Comparison of ENCODE assay signal across 8 cellular contexts in genomic region chr7:18356195-18356645, GRCh38.
DNase-seq lines count a peak whose midpoint lies in the region; ATAC-seq and TF ChIP-seq lines count a peak whose summit lies in the region.

No MANE protein-coding gene starts in this region.

- peak overlapping the region; percentile 47 for H3K4me3 Mint-ChIP-seq in natural killer cell treated with Interleukin-12 subunit alpha and Interleukin-12 subunit beta and Interleukin-15 and Interleukin-18, amount 100 ng/mL, for 72 hours

- no peaks in the 10 kb centered on the region for H3K36me3 Mint-ChIP-seq in natural killer cell treated with Interleukin-12 subunit alpha and Interleukin-12 subunit beta and Interleukin-15 and Interleukin-18, amount 100 ng/mL, for 72 hours

- H3K9me3 Mint-ChIP-seq in natural killer cell treated with Interleukin-12 subunit alpha and Interleukin-12 subunit beta and Interleukin-15 and Interleukin-18, amount 100 ng/mL, for 72 hours: no peaks in the 10 kb centered on the region

- DNase-seq in Right ventricle myocardium inferior (ENCODE audit: missing footprints) (no peak), cardiac septum (ENCODE audit: low spot score) (no peak), SK-N-SH (peak; percentile 34), H7 (no peak)
- DNase-seq in natural killer cell treated with Interleukin-12 subunit alpha and Interleukin-12 subunit beta and Interleukin-15 and Interleukin-18, amount 100 ng/mL, for 72 hours (ENCODE audit: low spot score): no peak
- DNase-seq in NK-92 treated with Interleukin-12 subunit alpha and Interleukin-12 subunit beta, amount 100 ng/mL, for 24 hours (lab: John Stamatoyannopoulos, UW): no peak

- no peak for TF ChIP-seq EP300 in SK-N-SH (IDR thresholded peaks at IDR 0.05; ENCODE audit: borderline replicate concordance in 1 of 2, low read depth in 1 of 2, low read length in 1 of 2)

- H3K36me3 ChIP-seq in KMS-11 (ENCODE audit: insufficient read depth) (no peaks in the 10 kb centered on the region), SK-N-SH (replicated peaks in 1 of 2; ENCODE audit: control insufficient read depth in 1 of 2, insufficient read depth in 2 of 2, low read length in 1 of 2) (no peaks in the 10 kb centered on the region), H7 (replicated peaks; ENCODE audit: control insufficient read depth, insufficient read depth, low read length) (no peaks in the 10 kb centered on the region)

- peak overlapping the region; percentile 10 to 81 for H3K27ac Mint-ChIP-seq in natural killer cell treated with Interleukin-12 subunit alpha and Interleukin-12 subunit beta and Interleukin-15 and Interleukin-18, amount 100 ng/mL, for 72 hours

- ATAC-seq in Right ventricle myocardium inferior: peak; percentile 28
- ATAC-seq in esophagus mucosa: peak; percentile 62
- no peak for ATAC-seq in natural killer cell treated with Interleukin-12 subunit alpha and Interleukin-12 subunit beta and Interleukin-15 and Interleukin-18, amount 100 ng/mL, for 72 hours

- peak overlapping the region; percentile 50 for H2AFZ ChIP-seq in KMS-11 (ENCODE audit: low read depth)
- H2AFZ ChIP-seq in SK-N-SH (ENCODE audit: low read depth): peak overlapping the region; percentile 88

- H4K20me1 ChIP-seq in KMS-11 (ENCODE audit: insufficient read depth) (no peaks in the 10 kb centered on the region), SK-N-SH (ENCODE audit: insufficient read depth) (no peaks in the 10 kb centered on the region)

- H3F3A ChIP-seq in SK-N-SH (replicated peaks; ENCODE audit: insufficient read depth): no peaks in the 10 kb centered on the region

- TF ChIP-seq CTCF in KMS-11 (conservative IDR thresholded peaks at IDR 0.05; ENCODE audit: low read depth, low read length) (peak; percentile 81), SK-N-SH (IDR thresholded peaks at IDR 0.05) (peak; percentile 92)

- H3K4me3 ChIP-seq in KMS-11 (IDR thresholded peaks at IDR 0.05; ENCODE audit: insufficient read depth, low read depth, low read length) (no peak overlapping the region), SK-N-SH (ENCODE audit: low read depth in 2 of 2, low read length in 1 of 2) (no peak overlapping the region; a peak in 1 of 4 replicates), H7 (ENCODE audit: insufficient read depth, low read depth, low read length) (no peak overlapping the region)

- no peak overlapping the region for H3K27ac ChIP-seq in KMS-11
- H3K27ac ChIP-seq in SK-N-SH (ENCODE audit: low read depth in 2 of 2, low read length in 1 of 2): peak overlapping the region; percentile 18 to 48; a peak in 2 of 4 replicates

- H3K4me1 Mint-ChIP-seq in natural killer cell treated with Interleukin-12 subunit alpha and Interleukin-12 subunit beta and Interleukin-15 and Interleukin-18, amount 100 ng/mL, for 72 hours (ENCODE audit: low read depth in 2 of 2): peaks cover 11 to 16% of the 10 kb centered on the region in 2 donors

- H3K9me3 ChIP-seq in SK-N-SH: no peaks in the 10 kb centered on the region

- 10% methylated on average over 4 of the region's 4 CpGs for WGBS in SK-N-SH (ENCODE audit: low lambda C conversion rate)

- CTCF ChIA-PET in SK-N-SH (lab: Yijun Ruan, JAX): interaction anchor here (0.6 to 4.2 kb wide), 31 partner anchors 10 to 733 kb away, joined by 3 to 69 read pairs (median 4); partner anchors contain the start of gene HDAC9

- no peak overlapping the region for H3K9ac ChIP-seq in KMS-11
- 0 out of 2 replicates have a peak overlapping the region, but pooled peaks have one; percentile 17 for H3K9ac ChIP-seq in SK-N-SH

- H3K27me3 ChIP-seq in KMS-11 (ENCODE audit: insufficient read depth, low read depth) (no peaks in the 10 kb centered on the region), SK-N-SH (ENCODE audit: insufficient read depth) (no peaks in the 10 kb centered on the region), H7 (ENCODE audit: control insufficient read depth, insufficient read depth, low read length) (no peaks in the 10 kb centered on the region)

- H3K79me2 ChIP-seq in KMS-11 (ENCODE audit: insufficient read depth, low read depth) (no peaks in the 10 kb centered on the region), SK-N-SH (ENCODE audit: insufficient read depth) (no peaks in the 10 kb centered on the region)

- H3K4me1 ChIP-seq in KMS-11 (ENCODE audit: low read depth, poor library complexity, severe bottlenecking) (peaks cover 12% of the 10 kb centered on the region), SK-N-SH (ENCODE audit: control insufficient read depth in 1 of 2, insufficient read depth in 2 of 2, low read depth in 1 of 2, low read length in 1 of 2) (peaks cover 8 to 36% of the 10 kb centered on the region in 2 experiments; a peak in 3 of 4 replicates)

- peak overlapping the region; percentile 18; the same call in 1 of the 2 replicates for H3K4me2 ChIP-seq in KMS-11
- H3K4me2 ChIP-seq in SK-N-SH: peak overlapping the region; percentile 45; the same call in 1 of the 2 replicates

- POLR2A ChIA-PET in SK-N-SH (lab: Yijun Ruan, JAX): interaction anchor here (1.0 kb wide), 1 partner anchor 139 kb away, joined by 4 read pairs; the partner anchor contains the start of gene HDAC9

- H3K27me3 Mint-ChIP-seq in natural killer cell treated with Interleukin-12 subunit alpha and Interleukin-12 subunit beta and Interleukin-15 and Interleukin-18, amount 100 ng/mL, for 72 hours: no peaks in the 10 kb centered on the region

- intact Hi-C loops in Right ventricle myocardium inferior (cut with DNase I): loop anchor here (2.0 to 10.0 kb wide), 3 partner anchors 141 to 1309 kb away; partner anchors contain the start of gene HDAC9
- intact Hi-C loops in cardiac septum (cut with DNase I): no loop called here

- TF ChIP-seq RAD21 in SK-N-SH (IDR thresholded peaks at IDR 0.05; ENCODE audit: low read length): peak; percentile 78

- no peaks in the 10 kb centered on the region for H3K9me2 ChIP-seq in SK-N-SH

TF ChIP-seq in SK-N-SH, 30 proteins besides CTCF, POLR2A, EP300 and RAD21:
- TF ChIP-seq CHD2 (IDR thresholded peaks at IDR 0.05; ENCODE audit: low read length, partially characterized antibody): peak; percentile 10
- TF ChIP-seq SIN3A (IDR thresholded peaks at IDR 0.05; ENCODE audit: borderline replicate concordance, low read depth, low read length): no peak
- TF ChIP-seq SMC3 (IDR thresholded peaks at IDR 0.05; ENCODE audit: low read depth, low read length): peak; percentile 58
- no peak for TF ChIP-seq IRF3 (IDR thresholded peaks at IDR 0.05; ENCODE audit: low read depth, low read length)
- TF ChIP-seq RXRA (IDR thresholded peaks at IDR 0.05; ENCODE audit: borderline replicate concordance, low read depth): no peak
- peak; percentile 72; the same call in 1 of the 2 replicates for TF ChIP-seq YY1 (IDR thresholded peaks at IDR 0.05; ENCODE audit: low read depth)
- no peak for TF ChIP-seq USF2 (IDR thresholded peaks at IDR 0.05; ENCODE audit: borderline replicate concordance, low read depth, low read length)
- no peak for TF ChIP-seq TEAD4 (IDR thresholded peaks at IDR 0.05; ENCODE audit: borderline replicate concordance, insufficient read depth)
- TF ChIP-seq EZH2phosphoT487 (IDR thresholded peaks at IDR 0.05; ENCODE audit: borderline replicate concordance, low read depth): no peak
- TF ChIP-seq NFIC (IDR thresholded peaks at IDR 0.05; ENCODE audit: borderline replicate concordance): no peak; the same call in 1 of the 2 replicates
- no peak for TF ChIP-seq TCF12 (IDR thresholded peaks at IDR 0.05)
- no peak for TF ChIP-seq POLR2AphosphoS5 (IDR thresholded peaks at IDR 0.05; ENCODE audit: low read depth, low read length)
- TF ChIP-seq TAF1 (IDR thresholded peaks at IDR 0.05; ENCODE audit: borderline replicate concordance, low read depth, low read length): no peak
- no peak for TF ChIP-seq PBX3 (IDR thresholded peaks at IDR 0.05)
- no peak for TF ChIP-seq ELF1 (IDR thresholded peaks at IDR 0.05)
- TF ChIP-seq JUND (IDR thresholded peaks at IDR 0.05): no peak
- no peak for TF ChIP-seq USF1 (IDR thresholded peaks at IDR 0.05; ENCODE audit: borderline replicate concordance, low read depth)

Comparison
In these comparisons a context has a peak if more than half of its experiments do, and no peak if none do; other contexts are left out.
1. ATAC-seq: peak in Right ventricle myocardium inferior (single experiment) and esophagus mucosa (single experiment); none in natural killer cell treated with Interleukin-12 subunit alpha and Interleukin-12 subunit beta and Interleukin-15 and Interleukin-18, amount 100 ng/mL, for 72 hours (0 of 2).